In genomic region chr9:129202613-129203555, GRCh38 we compare ENCODE assay signal across 1 cellular context.
A peak's percentile ranks its signal among the peaks of the same experiment; 100 is the strongest.
TF ChIP-seq lines count a peak whose summit lies in the region.

No MANE protein-coding gene starts in this region.

TF ChIP-seq in K562, 482 proteins besides CTCF, POLR2A, EP300 and RAD21 (continued from another document):
- TF ChIP-seq ETV6 (IDR thresholded peaks at IDR 0.05; ENCODE audit: borderline replicate concordance in 1 of 2, low read depth in 2 of 2, low read length in 1 of 2) (no peak), ETV6 (CRISPR knock-in tag; IDR thresholded peaks at IDR 0.05; ENCODE audit: borderline replicate concordance) (no peak), MTA3 (IDR thresholded peaks at IDR 0.05; ENCODE audit: borderline replicate concordance) (no peak), RUNX1 (IDR thresholded peaks at IDR 0.05; ENCODE audit: low read depth) (no peak), HMG20B (CRISPR knock-in tag; IDR thresholded peaks at IDR 0.05) (no peak), DIDO1 (tag; IDR thresholded peaks at IDR 0.05; ENCODE audit: low read depth) (no peak), CHD2 (IDR thresholded peaks at IDR 0.05; ENCODE audit: low read depth, low read length) (no peak), TCF15 (CRISPR knock-in tag; IDR thresholded peaks at IDR 0.05) (no peak), HSF4 (CRISPR knock-in tag; IDR thresholded peaks at IDR 0.05; ENCODE audit: borderline replicate concordance) (no peak), TCF3 (CRISPR knock-in tag; IDR thresholded peaks at IDR 0.05) (no peak), ZNF444 (CRISPR knock-in tag; IDR thresholded peaks at IDR 0.05) (no peak), YY1 (IDR thresholded peaks at IDR 0.05; ENCODE audit: borderline replicate concordance in 1 of 3, control insufficient read depth in 1 of 3, extremely low read depth in 1 of 3, insufficient read depth in 3 of 3, insufficient read length in 1 of 3, insufficient replicate concordance in 2 of 3, low read depth in 1 of 3, low read length in 2 of 3) (peak; percentile 73 to 97 (median 96)), ZNF77 (CRISPR knock-in tag; IDR thresholded peaks at IDR 0.05) (no peak), TEAD2 (tag; IDR thresholded peaks at IDR 0.05) (no peak), SETDB1 (IDR thresholded peaks at IDR 0.05; ENCODE audit: low read length) (no peak), ZFP36 (IDR thresholded peaks at IDR 0.05; ENCODE audit: low read depth, low read length, partially characterized antibody) (no peak), TBL1XR1 (IDR thresholded peaks at IDR 0.05; ENCODE audit: low read length in 2 of 2) (no peak), JUNB (CRISPR knock-in tag; conservative IDR thresholded peaks at IDR 0.05) (no peak), ILK (tag; IDR thresholded peaks at IDR 0.05; ENCODE audit: borderline replicate concordance, low read depth) (no peak), ZNF140 (CRISPR knock-in tag; IDR thresholded peaks at IDR 0.05) (no peak), WHSC1 (IDR thresholded peaks at IDR 0.05; ENCODE audit: low read length) (no peak), MCM7 (IDR thresholded peaks at IDR 0.05) (no peak), HDGF (IDR thresholded peaks at IDR 0.05) (no peak), ZNF507 (tag; conservative IDR thresholded peaks at IDR 0.05) (no peak), CREB3 (tag; conservative IDR thresholded peaks at IDR 0.05; ENCODE audit: low read depth) (peak; percentile 79), PPARD (CRISPR knock-in tag; IDR thresholded peaks at IDR 0.05) (no peak), ELK3 (CRISPR knock-in tag; IDR thresholded peaks at IDR 0.05) (no peak)
- TF ChIP-seq, protein P1, sequence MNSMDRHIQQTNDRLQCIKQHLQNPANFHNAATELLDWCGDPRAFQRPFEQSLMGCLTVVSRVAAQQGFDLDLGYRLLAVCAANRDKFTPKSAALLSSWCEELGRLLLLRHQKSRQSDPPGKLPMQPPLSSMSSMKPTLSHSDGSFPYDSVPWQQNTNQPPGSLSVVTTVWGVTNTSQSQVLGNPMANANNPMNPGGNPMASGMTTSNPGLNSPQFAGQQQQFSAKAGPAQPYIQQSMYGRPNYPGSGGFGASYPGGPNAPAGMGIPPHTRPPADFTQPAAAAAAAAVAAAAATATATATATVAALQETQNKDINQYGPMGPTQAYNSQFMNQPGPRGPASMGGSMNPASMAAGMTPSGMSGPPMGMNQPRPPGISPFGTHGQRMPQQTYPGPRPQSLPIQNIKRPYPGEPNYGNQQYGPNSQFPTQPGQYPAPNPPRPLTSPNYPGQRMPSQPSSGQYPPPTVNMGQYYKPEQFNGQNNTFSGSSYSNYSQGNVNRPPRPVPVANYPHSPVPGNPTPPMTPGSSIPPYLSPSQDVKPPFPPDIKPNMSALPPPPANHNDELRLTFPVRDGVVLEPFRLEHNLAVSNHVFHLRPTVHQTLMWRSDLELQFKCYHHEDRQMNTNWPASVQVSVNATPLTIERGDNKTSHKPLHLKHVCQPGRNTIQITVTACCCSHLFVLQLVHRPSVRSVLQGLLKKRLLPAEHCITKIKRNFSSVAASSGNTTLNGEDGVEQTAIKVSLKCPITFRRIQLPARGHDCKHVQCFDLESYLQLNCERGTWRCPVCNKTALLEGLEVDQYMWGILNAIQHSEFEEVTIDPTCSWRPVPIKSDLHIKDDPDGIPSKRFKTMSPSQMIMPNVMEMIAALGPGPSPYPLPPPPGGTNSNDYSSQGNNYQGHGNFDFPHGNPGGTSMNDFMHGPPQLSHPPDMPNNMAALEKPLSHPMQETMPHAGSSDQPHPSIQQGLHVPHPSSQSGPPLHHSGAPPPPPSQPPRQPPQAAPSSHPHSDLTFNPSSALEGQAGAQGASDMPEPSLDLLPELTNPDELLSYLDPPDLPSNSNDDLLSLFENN (IDR thresholded peaks at IDR 0.05; ENCODE audit: low read depth in 2 of 2, low read length in 2 of 2), result no peak; a peak in 1 of 4 replicates
- TF ChIP-seq, protein P2, sequence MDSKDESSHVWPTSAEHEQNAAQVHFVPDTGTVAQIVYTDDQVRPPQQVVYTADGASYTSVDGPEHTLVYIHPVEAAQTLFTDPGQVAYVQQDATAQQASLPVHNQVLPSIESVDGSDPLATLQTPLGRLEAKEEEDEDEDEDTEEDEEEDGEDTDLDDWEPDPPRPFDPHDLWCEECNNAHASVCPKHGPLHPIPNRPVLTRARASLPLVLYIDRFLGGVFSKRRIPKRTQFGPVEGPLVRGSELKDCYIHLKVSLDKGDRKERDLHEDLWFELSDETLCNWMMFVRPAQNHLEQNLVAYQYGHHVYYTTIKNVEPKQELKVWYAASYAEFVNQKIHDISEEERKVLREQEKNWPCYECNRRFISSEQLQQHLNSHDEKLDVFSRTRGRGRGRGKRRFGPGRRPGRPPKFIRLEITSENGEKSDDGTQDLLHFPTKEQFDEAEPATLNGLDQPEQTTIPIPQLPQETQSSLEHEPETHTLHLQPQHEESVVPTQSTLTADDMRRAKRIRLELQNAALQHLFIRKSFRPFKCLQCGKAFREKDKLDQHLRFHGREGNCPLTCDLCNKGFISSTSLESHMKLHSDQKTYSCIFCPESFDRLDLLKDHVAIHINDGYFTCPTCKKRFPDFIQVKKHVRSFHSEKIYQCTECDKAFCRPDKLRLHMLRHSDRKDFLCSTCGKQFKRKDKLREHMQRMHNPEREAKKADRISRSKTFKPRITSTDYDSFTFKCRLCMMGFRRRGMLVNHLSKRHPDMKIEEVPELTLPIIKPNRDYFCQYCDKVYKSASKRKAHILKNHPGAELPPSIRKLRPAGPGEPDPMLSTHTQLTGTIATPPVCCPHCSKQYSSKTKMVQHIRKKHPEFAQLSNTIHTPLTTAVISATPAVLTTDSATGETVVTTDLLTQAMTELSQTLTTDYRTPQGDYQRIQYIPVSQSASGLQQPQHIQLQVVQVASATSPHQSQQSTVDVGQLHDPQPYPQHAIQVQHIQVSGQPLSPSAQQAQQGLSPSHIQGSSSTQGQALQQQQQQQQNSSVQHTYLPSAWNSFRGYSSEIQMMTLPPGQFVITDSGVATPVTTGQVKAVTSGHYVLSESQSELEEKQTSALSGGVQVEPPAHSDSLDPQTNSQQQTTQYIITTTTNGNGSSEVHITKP (IDR thresholded peaks at IDR 0.05; ENCODE audit: partially characterized antibody), result no peak
- TF ChIP-seq, protein P3, sequence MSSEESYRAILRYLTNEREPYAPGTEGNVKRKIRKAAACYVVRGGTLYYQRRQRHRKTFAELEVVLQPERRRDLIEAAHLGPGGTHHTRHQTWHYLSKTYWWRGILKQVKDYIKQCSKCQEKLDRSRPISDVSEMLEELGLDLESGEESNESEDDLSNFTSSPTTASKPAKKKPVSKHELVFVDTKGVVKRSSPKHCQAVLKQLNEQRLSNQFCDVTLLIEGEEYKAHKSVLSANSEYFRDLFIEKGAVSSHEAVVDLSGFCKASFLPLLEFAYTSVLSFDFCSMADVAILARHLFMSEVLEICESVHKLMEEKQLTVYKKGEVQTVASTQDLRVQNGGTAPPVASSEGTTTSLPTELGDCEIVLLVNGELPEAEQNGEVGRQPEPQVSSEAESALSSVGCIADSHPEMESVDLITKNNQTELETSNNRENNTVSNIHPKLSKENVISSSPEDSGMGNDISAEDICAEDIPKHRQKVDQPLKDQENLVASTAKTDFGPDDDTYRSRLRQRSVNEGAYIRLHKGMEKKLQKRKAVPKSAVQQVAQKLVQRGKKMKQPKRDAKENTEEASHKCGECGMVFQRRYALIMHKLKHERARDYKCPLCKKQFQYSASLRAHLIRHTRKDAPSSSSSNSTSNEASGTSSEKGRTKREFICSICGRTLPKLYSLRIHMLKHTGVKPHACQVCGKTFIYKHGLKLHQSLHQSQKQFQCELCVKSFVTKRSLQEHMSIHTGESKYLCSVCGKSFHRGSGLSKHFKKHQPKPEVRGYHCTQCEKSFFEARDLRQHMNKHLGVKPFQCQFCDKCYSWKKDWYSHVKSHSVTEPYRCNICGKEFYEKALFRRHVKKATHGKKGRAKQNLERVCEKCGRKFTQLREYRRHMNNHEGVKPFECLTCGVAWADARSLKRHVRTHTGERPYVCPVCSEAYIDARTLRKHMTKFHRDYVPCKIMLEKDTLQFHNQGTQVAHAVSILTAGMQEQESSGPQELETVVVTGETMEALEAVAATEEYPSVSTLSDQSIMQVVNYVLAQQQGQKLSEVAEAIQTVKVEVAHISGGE (CRISPR knock-in tag; IDR thresholded peaks at IDR 0.05), result peak in 2 of 3 experiments; percentile 34 to 62; a peak in 1 of 6 replicates
- TF ChIP-seq, protein P4, sequence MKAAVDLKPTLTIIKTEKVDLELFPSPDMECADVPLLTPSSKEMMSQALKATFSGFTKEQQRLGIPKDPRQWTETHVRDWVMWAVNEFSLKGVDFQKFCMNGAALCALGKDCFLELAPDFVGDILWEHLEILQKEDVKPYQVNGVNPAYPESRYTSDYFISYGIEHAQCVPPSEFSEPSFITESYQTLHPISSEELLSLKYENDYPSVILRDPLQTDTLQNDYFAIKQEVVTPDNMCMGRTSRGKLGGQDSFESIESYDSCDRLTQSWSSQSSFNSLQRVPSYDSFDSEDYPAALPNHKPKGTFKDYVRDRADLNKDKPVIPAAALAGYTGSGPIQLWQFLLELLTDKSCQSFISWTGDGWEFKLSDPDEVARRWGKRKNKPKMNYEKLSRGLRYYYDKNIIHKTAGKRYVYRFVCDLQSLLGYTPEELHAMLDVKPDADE (conservative IDR thresholded peaks at IDR 0.05; ENCODE audit: control insufficient read depth, low read depth, low read length), result peak; percentile 100
TF ChIP-seq in K562: peak in this region for 85.
